Comparison of ENCODE assay signal across 1 cellular context in the genomic region with DNA sequence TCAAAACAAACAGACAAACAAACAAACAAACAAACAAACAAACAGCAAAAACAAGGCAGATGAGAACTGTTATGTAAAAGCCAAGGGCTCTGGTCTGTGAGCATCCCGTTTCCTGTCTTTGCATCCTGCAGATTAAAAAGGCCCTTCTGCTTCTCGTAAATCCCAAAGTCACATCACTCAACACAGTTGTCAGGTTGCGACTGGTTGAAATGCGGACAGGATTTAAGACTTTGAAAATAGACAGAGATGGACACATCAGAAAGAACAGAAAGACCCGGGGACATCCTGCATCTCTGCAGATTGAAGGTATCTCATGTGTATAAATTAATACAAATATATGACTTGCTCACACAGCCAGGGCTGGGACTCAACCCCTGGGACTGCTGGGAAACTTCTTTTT.
TF ChIP-seq lines count a peak whose summit lies in the region.

No MANE protein-coding gene starts in this region.

TF ChIP-seq in GM23338, 12 proteins besides CTCF, POLR2A, EP300 and RAD21 (continued from another document):
- TF ChIP-seq, protein P1, sequence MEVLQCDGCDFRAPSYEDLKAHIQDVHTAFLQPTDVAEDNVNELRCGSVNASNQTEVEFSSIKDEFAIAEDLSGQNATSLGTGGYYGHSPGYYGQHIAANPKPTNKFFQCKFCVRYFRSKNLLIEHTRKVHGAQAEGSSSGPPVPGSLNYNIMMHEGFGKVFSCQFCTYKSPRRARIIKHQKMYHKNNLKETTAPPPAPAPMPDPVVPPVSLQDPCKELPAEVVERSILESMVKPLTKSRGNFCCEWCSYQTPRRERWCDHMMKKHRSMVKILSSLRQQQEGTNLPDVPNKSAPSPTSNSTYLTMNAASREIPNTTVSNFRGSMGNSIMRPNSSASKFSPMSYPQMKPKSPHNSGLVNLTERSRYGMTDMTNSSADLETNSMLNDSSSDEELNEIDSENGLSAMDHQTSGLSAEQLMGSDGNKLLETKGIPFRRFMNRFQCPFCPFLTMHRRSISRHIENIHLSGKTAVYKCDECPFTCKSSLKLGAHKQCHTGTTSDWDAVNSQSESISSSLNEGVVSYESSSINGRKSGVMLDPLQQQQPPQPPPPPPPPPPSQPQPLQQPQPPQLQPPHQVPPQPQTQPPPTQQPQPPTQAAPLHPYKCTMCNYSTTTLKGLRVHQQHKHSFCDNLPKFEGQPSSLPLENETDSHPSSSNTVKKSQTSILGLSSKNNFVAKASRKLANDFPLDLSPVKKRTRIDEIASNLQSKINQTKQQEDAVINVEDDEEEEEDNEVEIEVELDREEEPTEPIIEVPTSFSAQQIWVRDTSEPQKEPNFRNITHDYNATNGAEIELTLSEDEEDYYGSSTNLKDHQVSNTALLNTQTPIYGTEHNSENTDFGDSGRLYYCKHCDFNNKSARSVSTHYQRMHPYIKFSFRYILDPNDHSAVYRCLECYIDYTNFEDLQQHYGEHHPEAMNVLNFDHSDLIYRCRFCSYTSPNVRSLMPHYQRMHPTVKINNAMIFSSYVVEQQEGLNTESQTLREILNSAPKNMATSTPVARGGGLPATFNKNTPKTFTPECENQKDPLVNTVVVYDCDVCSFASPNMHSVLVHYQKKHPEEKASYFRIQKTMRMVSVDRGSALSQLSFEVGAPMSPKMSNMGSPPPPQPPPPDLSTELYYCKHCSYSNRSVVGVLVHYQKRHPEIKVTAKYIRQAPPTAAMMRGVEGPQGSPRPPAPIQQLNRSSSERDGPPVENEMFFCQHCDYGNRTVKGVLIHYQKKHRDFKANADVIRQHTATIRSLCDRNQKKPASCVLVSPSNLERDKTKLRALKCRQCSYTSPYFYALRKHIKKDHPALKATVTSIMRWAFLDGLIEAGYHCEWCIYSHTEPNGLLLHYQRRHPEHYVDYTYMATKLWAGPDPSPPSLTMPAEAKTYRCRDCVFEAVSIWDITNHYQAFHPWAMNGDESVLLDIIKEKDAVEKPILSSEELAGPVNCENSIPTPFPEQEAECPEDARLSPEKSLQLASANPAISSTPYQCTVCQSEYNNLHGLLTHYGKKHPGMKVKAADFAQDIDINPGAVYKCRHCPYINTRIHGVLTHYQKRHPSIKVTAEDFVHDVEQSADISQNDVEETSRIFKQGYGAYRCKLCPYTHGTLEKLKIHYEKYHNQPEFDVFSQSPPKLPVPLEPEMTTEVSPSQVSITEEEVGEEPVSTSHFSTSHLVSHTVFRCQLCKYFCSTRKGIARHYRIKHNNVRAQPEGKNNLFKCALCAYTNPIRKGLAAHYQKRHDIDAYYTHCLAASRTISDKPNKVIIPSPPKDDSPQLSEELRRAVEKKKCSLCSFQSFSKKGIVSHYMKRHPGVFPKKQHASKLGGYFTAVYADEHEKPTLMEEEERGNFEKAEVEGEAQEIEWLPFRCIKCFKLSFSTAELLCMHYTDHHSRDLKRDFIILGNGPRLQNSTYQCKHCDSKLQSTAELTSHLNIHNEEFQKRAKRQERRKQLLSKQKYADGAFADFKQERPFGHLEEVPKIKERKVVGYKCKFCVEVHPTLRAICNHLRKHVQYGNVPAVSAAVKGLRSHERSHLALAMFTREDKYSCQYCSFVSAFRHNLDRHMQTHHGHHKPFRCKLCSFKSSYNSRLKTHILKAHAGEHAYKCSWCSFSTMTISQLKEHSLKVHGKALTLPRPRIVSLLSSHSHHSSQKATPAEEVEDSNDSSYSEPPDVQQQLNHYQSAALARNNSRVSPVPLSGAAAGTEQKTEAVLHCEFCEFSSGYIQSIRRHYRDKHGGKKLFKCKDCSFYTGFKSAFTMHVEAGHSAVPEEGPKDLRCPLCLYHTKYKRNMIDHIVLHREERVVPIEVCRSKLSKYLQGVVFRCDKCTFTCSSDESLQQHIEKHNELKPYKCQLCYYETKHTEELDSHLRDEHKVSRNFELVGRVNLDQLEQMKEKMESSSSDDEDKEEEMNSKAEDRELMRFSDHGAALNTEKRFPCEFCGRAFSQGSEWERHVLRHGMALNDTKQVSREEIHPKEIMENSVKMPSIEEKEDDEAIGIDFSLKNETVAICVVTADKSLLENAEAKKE (CRISPR knock-in tag; IDR thresholded peaks at IDR 0.05): no peak
- TF ChIP-seq EZH2phosphoT487 (IDR thresholded peaks at IDR 0.05; ENCODE audit: unreplicated experiment): no peak
